In the genomic region with DNA sequence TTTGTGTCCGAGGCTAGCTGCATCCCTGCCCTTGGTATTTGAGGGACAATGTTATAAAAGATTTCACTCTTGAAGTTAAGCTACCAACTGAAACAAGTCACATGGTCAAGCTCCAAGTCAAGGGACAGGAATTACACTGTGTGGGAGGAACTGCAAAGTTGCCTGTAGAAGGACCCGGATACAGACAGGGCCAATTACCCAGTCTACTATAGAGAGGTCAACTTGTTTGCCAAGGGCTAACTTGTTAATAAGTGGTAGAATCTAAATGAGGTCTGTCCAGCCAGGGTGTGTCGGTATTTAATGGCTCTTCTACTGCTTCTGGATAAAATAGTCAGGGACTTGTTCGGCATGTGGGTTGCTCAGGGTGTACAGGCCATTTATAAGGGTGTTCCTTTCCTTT, we compare ENCODE assay signal across 18 cellular contexts. TPM values are rescaled to one million over a fixed set of nuclear protein-coding genes. Genes with fewer than 3 reads are reported as not detected.
DNase-seq lines count a peak whose midpoint lies in the region; ATAC-seq, FAIRE-seq and TF ChIP-seq lines count a peak whose summit lies in the region.
"Had no signal": no experiment of that assay in that cellular context is flagged by ENCODE, and none has a peak within 500 bp of the region (broad histone marks: within the 10 kb centered on the region; RNA-seq: fewer than 3 reads in every experiment).

No MANE protein-coding gene starts in this region.

- DNase-seq in AG04450 (ENCODE audit: low read depth, low spot score) = no peak
- peak; percentile 23 for DNase-seq in RCC 7860 (ENCODE audit: low spot score)
- no peak for DNase-seq in left ventricle myocardium inferior
- DNase-seq in pancreas = no peak
- no peak for DNase-seq in NK-92 treated with Interleukin-12 subunit alpha and Interleukin-12 subunit beta, amount 100 ng/mL, for 24 hours (lab: John Stamatoyannopoulos, UW)
- DNase-seq in dedifferentiated amniotic fluid mesenchymal stem cell (ENCODE audit: extremely low spot score) = no peak
- DNase-seq: activated CD8-positive, alpha-beta memory T cell treated with anti-CD3 and anti-CD28 coated beads, Interleukin-2, amount 50 U/mL, for 4 hours; activated naive CD4-positive, alpha-beta T cell treated with anti-CD3 and anti-CD28 coated beads for 36 hours; Calu3; GF-D8; NCI-H1930; NCI-H69 had no signal

- peak in 3 of 4 donors; percentile 35 to 57 (median 40) for ATAC-seq in pancreas
- ATAC-seq in GM19395 (IDR thresholded peaks at IDR 0.05; ENCODE audit: unreplicated experiment) = no peak
- no peak for ATAC-seq in GM19023 (IDR thresholded peaks at IDR 0.05; ENCODE audit: unreplicated experiment)
- ATAC-seq: activated CD4-positive, CD25-positive, alpha-beta regulatory T cell treated with anti-CD3 and anti-CD28 coated beads, Interleukin-2, amount 50 U/mL, for 24 hours; Panc1 had no signal

- peak overlapping the region; percentile 11 for H3K27ac ChIP-seq in AG04450 (ENCODE audit: low read depth, low read length)
- H3K27ac ChIP-seq in left ventricle myocardium inferior (replicated peaks) = peak overlapping the region; percentile 0
- no peak overlapping the region for H3K27ac ChIP-seq in pancreas

- WGBS in pancreas, 2 donors = 65 to 73% methylated on average over 4 of the region's 4 CpGs

- H3K4me3 ChIP-seq in AG04450 (ENCODE audit: low read depth, low read length) (no peak overlapping the region), left ventricle myocardium inferior (no peak overlapping the region), pancreas (no peak overlapping the region)
- H3K4me3 ChIP-seq: breast epithelium had no signal

- FAIRE-seq in RCC 7860 (lab: Jason Lieb, UNC) (no peak), pancreas (lab: Jason Lieb, UNC) (no peak)

- no peaks in the 10 kb centered on the region for H3K36me3 ChIP-seq in left ventricle myocardium inferior
- no peaks in the 10 kb centered on the region for H3K36me3 ChIP-seq in pancreas
- H3K36me3 ChIP-seq: breast epithelium had no signal

- TF ChIP-seq CTCF in AG04450 (IDR thresholded peaks at IDR 0.05; ENCODE audit: low read depth, low read length) (no peak), left ventricle myocardium inferior (IDR thresholded peaks at IDR 0.05; ENCODE audit: borderline replicate concordance) (no peak), pancreas (IDR thresholded peaks at IDR 0.05) (no peak)

- POLR2A ChIA-PET in AG04450 (lab: Yijun Ruan, JAX) = no interaction called here

- H3K9me3 ChIP-seq in AG04450 (ENCODE audit: control insufficient read depth, insufficient read depth, low read length) = no peaks in the 10 kb centered on the region
- no peaks in the 10 kb centered on the region for H3K9me3 ChIP-seq in left ventricle myocardium inferior (replicated peaks)
- no peaks in the 10 kb centered on the region for H3K9me3 ChIP-seq in pancreas
- H3K9me3 ChIP-seq: breast epithelium had no signal

- CTCF ChIA-PET in AG04450 (lab: Charles Lee) = no interaction called here

- H3K27me3 ChIP-seq in AG04450 (ENCODE audit: control insufficient read depth, insufficient read depth, low read length) (no peaks in the 10 kb centered on the region), left ventricle myocardium inferior (ENCODE audit: low read depth) (no peaks in the 10 kb centered on the region), pancreas (no peaks in the 10 kb centered on the region)
- H3K27me3 ChIP-seq: breast epithelium had no signal

- peaks cover 49% of the 10 kb centered on the region for H3K4me1 ChIP-seq in left ventricle myocardium inferior
- H3K4me1 ChIP-seq in pancreas = no peaks in the 10 kb centered on the region
- H3K4me1 ChIP-seq: breast epithelium had no signal

- intact Hi-C loops in left ventricle myocardium inferior (cut with micrococcal nuclease) = no loop called here
- intact Hi-C loops in pancreas (cut with DNase I) = no loop called here

RNA-seq across cellular contexts. Expression of gene PTPRG, which starts 55.7 kb away (rescaled TPM):
- 24.2 and 26.5 TPM in 2 replicates for polyA plus RNA-seq in AG04450 (2011; rRNA removed)
- 65.4 and 67.3 TPM in 2 replicates for polyA minus RNA-seq in AG04450 (2011; rRNA and poly(A)+ RNA removed)
- 29.6 TPM for total RNA-seq in left ventricle myocardium inferior
- total RNA-seq in pancreas = 10 to 100 TPM in 4 of 6 donors, 1 to 10 TPM in 2; 6.4 to 20.5 (median 12.2) TPM
- polyA plus RNA-seq in pancreas = 1 to 10 TPM; 2.8 to 3.1 TPM
- total RNA-seq: HT-29 had no signal

Comparison
In these comparisons a context has a peak if more than half of its experiments do, and no peak if none do; other contexts are left out.
1. H3K27ac ChIP-seq: peak in AG04450 (single experiment) and left ventricle myocardium inferior (single experiment); none in pancreas (0 of 4).
2. ATAC-seq: peak in pancreas (3 of 4); none in GM19395 (single experiment) and GM19023 (single experiment).